34 cellular contexts compared by ENCODE assay signal in the genomic region with DNA sequence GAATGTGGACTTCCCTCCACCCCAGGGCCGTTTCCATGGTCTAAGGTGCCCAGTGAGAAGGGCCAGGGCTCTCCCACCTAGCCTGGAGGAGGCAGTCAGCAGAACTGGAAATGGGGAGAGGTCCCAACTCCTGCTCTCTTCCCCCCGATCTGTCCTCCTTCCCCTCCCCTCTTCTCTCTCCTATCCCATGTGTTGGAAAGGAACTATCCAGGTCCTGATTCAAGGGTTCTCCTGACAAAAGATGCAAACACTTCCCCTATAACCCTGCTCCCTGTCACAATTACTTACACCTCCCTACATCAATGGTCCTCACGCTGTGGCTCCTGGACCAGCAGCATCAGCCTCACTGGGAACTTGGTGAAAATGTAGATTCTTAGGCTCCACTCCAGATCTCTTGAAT. TPM values are rescaled to one million over a fixed set of nuclear protein-coding genes. Genes with fewer than 3 reads are reported as not detected.
"Had no signal": no experiment of that assay in that cellular context is flagged by ENCODE, and none has a peak within 500 bp of the region (broad histone marks: within the 10 kb centered on the region; RNA-seq: fewer than 3 reads in every experiment).

No MANE protein-coding gene starts in this region.

- H3K9me3 ChIP-seq: left lung, mucosa of descending colon, ovary, right atrium auricular region, right lobe of liver, stomach, testis, thyroid gland, transverse colon, upper lobe of left lung, vagina had no signal

- H3K27me3 Mint-ChIP-seq: naive thymus-derived CD4-positive, alpha-beta T cell; progenitor cell of endocrine pancreas; stimulated activated naive B cell treated with anti-CD40 and anti-IgM and Interleukin-4, amounts not matched to agents 10 μg/mL and 1 μg/mL and 100 μg/mL, for 72 hours had no signal

- H3K4me2 ChIP-seq: smooth muscle cell had no signal

- DNase-seq: hypothalamus; immature natural killer cell; kidney; left colon; left lung; midbrain; naive thymus-derived CD4-positive, alpha-beta T cell; ovary; right lobe of liver; stimulated activated CD4-positive, alpha-beta T cell treated with anti-CD3 and anti-CD28 coated beads, Interleukin-1b, Interleukin-23, amount 100 ng/mL, for 48 hours; stimulated activated CD4-positive, alpha-beta T cell treated with anti-CD3 and anti-CD28 coated beads, Interleukin-2, amount 100 ng/mL, for 48 hours; stimulated activated CD4-positive, alpha-beta T cell treated with anti-CD3 and anti-CD28 coated beads, Interleukin-4, amount 100 ng/mL, for 4 hours; stimulated activated CD8-positive, alpha-beta memory T cell treated with anti-CD3 and anti-CD28 coated beads, Interleukin-4, amount 100 ng/mL, for 48 hours; stimulated activated naive B cell treated with anti-CD40 and anti-IgM and Interleukin-4, amounts not matched to agents 10 μg/mL and 1 μg/mL and 100 μg/mL, for 72 hours; stimulated activated naive CD8-positive, alpha-beta T cell treated with anti-CD3 and anti-CD28 coated beads, Interleukin-15, Interleukin-2, amounts not matched to agents 100 U/mL and 50 U/mL, for 24 hours; stomach; testis; thyroid gland; transverse colon; upper lobe of left lung had no signal

- H3K27ac ChIP-seq: left lung, ovary, right atrium auricular region, right lobe of liver, stomach, testis, thyroid gland, transverse colon, upper lobe of left lung, vagina had no signal

- ATAC-seq: left colon; left lung; mucosa of descending colon; naive thymus-derived CD4-positive, alpha-beta T cell; right lobe of liver; stimulated activated naive B cell treated with anti-CD40 and anti-IgM and Interleukin-4, amounts not matched to agents 10 μg/mL and 1 μg/mL and 100 μg/mL, for 72 hours; stimulated activated naive CD8-positive, alpha-beta T cell treated with anti-CD3 and anti-CD28 coated beads, Interleukin-15, Interleukin-2, amounts not matched to agents 100 U/mL and 50 U/mL, for 24 hours had no signal

- H3K27me3 ChIP-seq: ovary, right atrium auricular region, right lobe of liver, stomach, testis, thyroid gland, transverse colon, upper lobe of left lung, vagina had no signal

- H3K4me1 ChIP-seq: left lung, testis, thyroid gland, vagina had no signal

- H3K36me3 Mint-ChIP-seq: immature natural killer cell; naive thymus-derived CD4-positive, alpha-beta T cell; stimulated activated naive B cell treated with anti-CD40 and anti-IgM and Interleukin-4, amounts not matched to agents 10 μg/mL and 1 μg/mL and 100 μg/mL, for 72 hours had no signal

- H3K4me1 Mint-ChIP-seq: immature natural killer cell had no signal

- H3K36me3 ChIP-seq: left lung, ovary, right atrium auricular region, right lobe of liver, stomach, thyroid gland, transverse colon, upper lobe of left lung, vagina had no signal

- H3K4me3 Mint-ChIP-seq: immature natural killer cell; naive thymus-derived CD4-positive, alpha-beta T cell; stimulated activated naive B cell treated with anti-CD40 and anti-IgM and Interleukin-4, amounts not matched to agents 10 μg/mL and 1 μg/mL and 100 μg/mL, for 72 hours had no signal

- H3K27ac Mint-ChIP-seq: immature natural killer cell; naive thymus-derived CD4-positive, alpha-beta T cell; progenitor cell of endocrine pancreas; stimulated activated naive B cell treated with anti-CD40 and anti-IgM and Interleukin-4, amounts not matched to agents 10 μg/mL and 1 μg/mL and 100 μg/mL, for 72 hours had no signal

- H3K9me3 Mint-ChIP-seq: immature natural killer cell; stimulated activated naive B cell treated with anti-CD40 and anti-IgM and Interleukin-4, amounts not matched to agents 10 μg/mL and 1 μg/mL and 100 μg/mL, for 72 hours had no signal

- H3K4me3 ChIP-seq: left lung, lung, mucosa of descending colon, ovary, right atrium auricular region, right lobe of liver, smooth muscle cell, stomach, testis, thyroid gland, transverse colon, upper lobe of left lung, vagina had no signal

RNA-seq across cellular contexts. Expression of gene SH2D7, which starts 32.9 kb away (rescaled TPM):
- total RNA-seq: kidney; left lung; liver; mesenteric fat pad; naive thymus-derived CD4-positive, alpha-beta T cell; omental fat pad; ovary; progenitor cell of endocrine pancreas; pulmonary artery endothelial cell; renal cortical epithelial cell; right atrium auricular region; right lobe of liver; skeletal muscle tissue; smooth muscle cell; thyroid gland; urinary bladder; vagina had no signal
- polyA plus RNA-seq: immature natural killer cell; liver; naive thymus-derived CD4-positive, alpha-beta T cell; neural cell; ovary; stomach; urinary bladder had no signal
